ENCODE assay signal across 12 cellular contexts in the genomic region with DNA sequence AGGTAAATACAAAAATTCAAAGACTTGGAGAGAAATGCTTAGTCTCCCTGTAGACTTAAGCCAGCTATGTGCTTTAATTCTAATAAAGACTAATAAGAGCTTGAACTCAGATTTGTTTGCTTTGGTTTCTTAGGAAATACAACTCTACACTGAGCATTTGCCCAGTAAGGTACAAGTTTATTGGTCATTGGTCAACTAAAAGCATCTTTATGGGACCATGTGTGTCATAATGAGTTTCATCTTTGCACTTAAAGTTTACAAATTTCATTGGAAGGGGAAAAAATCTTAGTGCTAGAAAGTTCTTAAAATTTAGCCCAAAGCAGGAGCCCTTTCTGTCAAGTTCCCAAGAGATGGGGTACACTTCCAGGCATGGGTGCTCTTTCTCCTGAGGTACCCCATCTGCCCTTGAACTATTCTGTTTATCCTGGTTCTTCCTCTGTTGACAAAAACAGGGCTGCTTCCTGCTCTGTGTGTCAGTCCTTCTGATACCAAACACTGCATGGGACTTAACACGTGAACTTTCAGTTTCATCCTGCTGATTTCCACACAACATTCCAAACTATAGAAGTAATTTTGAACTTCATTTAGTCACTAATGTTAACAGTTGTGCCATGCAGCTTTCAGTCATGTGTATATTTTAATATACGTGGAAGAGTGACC.
DNase-seq lines count a peak whose midpoint lies in the region; ATAC-seq and TF ChIP-seq lines count a peak whose summit lies in the region.
"Had no signal": no experiment of that assay in that cellular context is flagged by ENCODE, and none has a peak within 500 bp of the region (broad histone marks: within the 10 kb centered on the region; RNA-seq: fewer than 3 reads in every experiment).

No MANE protein-coding gene starts in this region.

- no peak overlapping the region for H3K27ac Mint-ChIP-seq in MCF 10A (ENCODE audit: low read depth, unreplicated experiment)
- H3K27ac Mint-ChIP-seq in natural killer cell treated with Interleukin-12 subunit alpha and Interleukin-12 subunit beta and Interleukin-15 and Interleukin-18, amount 100 ng/mL, for 72 hours = no peak overlapping the region
- H3K27ac Mint-ChIP-seq: activated naive CD8-positive, alpha-beta T cell treated with anti-CD3 and anti-CD28 coated beads for 36 hours; immature natural killer cell; naive thymus-derived CD8-positive, alpha-beta T cell had no signal

- no peak for ATAC-seq in GM19351 (IDR thresholded peaks at IDR 0.05; ENCODE audit: unreplicated experiment)
- ATAC-seq in natural killer cell treated with Interleukin-12 subunit alpha and Interleukin-12 subunit beta and Interleukin-15 and Interleukin-18, amount 100 ng/mL, for 72 hours = no peak
- ATAC-seq: naive thymus-derived CD8-positive, alpha-beta T cell had no signal

- H2BK15ac ChIP-seq in mesenchymal stem cell (ENCODE audit: low read depth, poor library complexity, severe bottlenecking) = no peak overlapping the region

- peak overlapping the region; percentile 23 for H3K4me2 ChIP-seq in mesenchymal stem cell (ENCODE audit: low read length, poor library complexity, severe bottlenecking)

- H3K79me1 ChIP-seq in mesenchymal stem cell (replicated peaks; ENCODE audit: low read length, poor library complexity, severe bottlenecking) = peaks cover 9% of the 10 kb centered on the region

- intact Hi-C loops in MCF 10A (cut with micrococcal nuclease) (no loop called here), breast epithelium (cut with DNase I; ENCODE audit: low total_unique reads) (loop anchor here (1.0 kb wide), 1 partner anchor 34 kb away; no protein-coding TSS in a partner anchor), esophagus squamous epithelium (cut with DNase I) (no loop called here)

- peak overlapping the region; percentile 88 for H3K9ac ChIP-seq in mesenchymal stem cell (ENCODE audit: low read length)

- peak; percentile 13 for DNase-seq in MCF 10A (ENCODE audit: unreplicated experiment)
- DNase-seq in breast epithelium (ENCODE audit: low spot score in 2 of 2) = no peak
- no peak for DNase-seq in esophagus squamous epithelium (lab: John Stamatoyannopoulos, UW)
- DNase-seq in mesenchymal stem cell = peak; percentile 85
- DNase-seq in ecto neural progenitor cell (ENCODE audit: low spot score) = no peak
- DNase-seq in natural killer cell treated with Interleukin-12 subunit alpha and Interleukin-12 subunit beta and Interleukin-15 and Interleukin-18, amount 100 ng/mL, for 72 hours (ENCODE audit: low spot score) = no peak
- DNase-seq in NCI-H1436 (lab: John Stamatoyannopoulos, UW) = no peak
- DNase-seq: activated naive CD8-positive, alpha-beta T cell treated with anti-CD3 and anti-CD28 coated beads for 36 hours; immature natural killer cell; naive thymus-derived CD8-positive, alpha-beta T cell; NCI-H345 had no signal

- TF ChIP-seq POLR2A in breast epithelium (IDR thresholded peaks at IDR 0.05) (no peak), esophagus squamous epithelium (IDR thresholded peaks at IDR 0.05) (no peak)

- no peak overlapping the region for H4K91ac ChIP-seq in mesenchymal stem cell (ENCODE audit: low read length)

- no peak overlapping the region for H3K18ac ChIP-seq in mesenchymal stem cell (ENCODE audit: low read depth in 1 of 2, low read length in 2 of 2)

- TF ChIP-seq CTCF in MCF 10A (IDR thresholded peaks at IDR 0.05; ENCODE audit: unreplicated experiment) (no peak), breast epithelium (IDR thresholded peaks at IDR 0.05) (no peak), esophagus squamous epithelium (IDR thresholded peaks at IDR 0.05) (no peak)

- H2BK120ac ChIP-seq in mesenchymal stem cell (ENCODE audit: low read depth, low read length) = no peak overlapping the region

- WGBS in esophagus squamous epithelium, 2 donors = 17 to 31% methylated on average over 2 of the region's 2 CpGs
- 13% methylated on average over 2 of the region's 2 CpGs for WGBS in mesenchymal stem cell

- H3K36me3 Mint-ChIP-seq in MCF 10A (ENCODE audit: insufficient read depth, unreplicated experiment) = peaks cover 8% of the 10 kb centered on the region
- H3K36me3 Mint-ChIP-seq in natural killer cell treated with Interleukin-12 subunit alpha and Interleukin-12 subunit beta and Interleukin-15 and Interleukin-18, amount 100 ng/mL, for 72 hours = no peaks in the 10 kb centered on the region
- H3K36me3 Mint-ChIP-seq: activated naive CD8-positive, alpha-beta T cell treated with anti-CD3 and anti-CD28 coated beads for 36 hours; immature natural killer cell; naive thymus-derived CD8-positive, alpha-beta T cell had no signal

- H3K4ac ChIP-seq in mesenchymal stem cell (ENCODE audit: low read depth in 1 of 2, low read length in 2 of 2) = no peak overlapping the region

- no peak overlapping the region for H3K23ac ChIP-seq in mesenchymal stem cell (ENCODE audit: low read length in 2 of 2)

- CTCF ChIA-PET in MCF 10A (lab: Yijun Ruan, JAX) = no interaction called here

- no peaks in the 10 kb centered on the region for H3K27me3 Mint-ChIP-seq in MCF 10A (ENCODE audit: insufficient read depth, unreplicated experiment)
- H3K27me3 Mint-ChIP-seq in natural killer cell treated with Interleukin-12 subunit alpha and Interleukin-12 subunit beta and Interleukin-15 and Interleukin-18, amount 100 ng/mL, for 72 hours = peaks cover 6 to 9% of the 10 kb centered on the region in 2 donors

- POLR2A ChIA-PET in MCF 10A (lab: Yijun Ruan, JAX) = interaction anchor here (0.6 to 0.7 kb wide), 2 partner anchors 14 to 66 kb away, joined by 3 read pairs; no protein-coding TSS in a partner anchor

- no peaks in the 10 kb centered on the region for H3K27me3 ChIP-seq in breast epithelium
- H3K27me3 ChIP-seq in esophagus squamous epithelium = no peaks in the 10 kb centered on the region
- H3K27me3 ChIP-seq in mesenchymal stem cell (ENCODE audit: control insufficient read depth in 1 of 2, insufficient read depth in 1 of 2, low read length in 2 of 2) = no peaks in the 10 kb centered on the region

- H3K9me3 ChIP-seq in breast epithelium (no peaks in the 10 kb centered on the region), esophagus squamous epithelium (no peaks in the 10 kb centered on the region), mesenchymal stem cell (ENCODE audit: control insufficient read depth, low read length) (no peaks in the 10 kb centered on the region)

- H3K14ac ChIP-seq in mesenchymal stem cell (ENCODE audit: low read length in 2 of 2) = no peak overlapping the region

- no peak overlapping the region for H2AFZ ChIP-seq in mesenchymal stem cell (ENCODE audit: low read depth, low read length)

- no peaks in the 10 kb centered on the region for H3K4me1 Mint-ChIP-seq in MCF 10A (ENCODE audit: insufficient read depth, unreplicated experiment)
- H3K4me1 Mint-ChIP-seq in natural killer cell treated with Interleukin-12 subunit alpha and Interleukin-12 subunit beta and Interleukin-15 and Interleukin-18, amount 100 ng/mL, for 72 hours (ENCODE audit: low read depth in 2 of 2) = no peaks in the 10 kb centered on the region
- H3K4me1 Mint-ChIP-seq: activated naive CD8-positive, alpha-beta T cell treated with anti-CD3 and anti-CD28 coated beads for 36 hours; immature natural killer cell; naive thymus-derived CD8-positive, alpha-beta T cell had no signal

- H3K36me3 ChIP-seq in breast epithelium = no peaks in the 10 kb centered on the region
- no peaks in the 10 kb centered on the region for H3K36me3 ChIP-seq in esophagus squamous epithelium
- H3K36me3 ChIP-seq in mesenchymal stem cell (ENCODE audit: control insufficient read depth in 1 of 2, insufficient read depth in 2 of 2, low read depth in 1 of 2, low read length in 2 of 2) = peaks cover 0 to 13% of the 10 kb centered on the region in 2 experiments

- no peak overlapping the region for H4K8ac ChIP-seq in mesenchymal stem cell (ENCODE audit: low read length)

- BruUV-seq in MCF 10A (replicated peaks; lab: Mats Ljungman, UMichigan) = no TSS peak

- no peak overlapping the region for H2BK5ac ChIP-seq in mesenchymal stem cell (ENCODE audit: low read depth, low read length, poor library complexity, severe bottlenecking)

- H2BK12ac ChIP-seq in mesenchymal stem cell (ENCODE audit: low read length in 2 of 2) = no peak overlapping the region

- H3K4me3 ChIP-seq in breast epithelium (no peak overlapping the region), esophagus squamous epithelium (no peak overlapping the region), mesenchymal stem cell (ENCODE audit: insufficient read depth in 1 of 2, low read depth in 1 of 2, low read length in 2 of 2) (peak overlapping the region in 1 of 2 experiments; percentile 57)

- peak overlapping the region in 1 of 2 donors; percentile 44 for H3K27ac ChIP-seq in breast epithelium
- peak overlapping the region in 3 of 4 donors; percentile 35 to 62 (median 53) for H3K27ac ChIP-seq in esophagus squamous epithelium
- H3K27ac ChIP-seq in mesenchymal stem cell (ENCODE audit: low read length, poor library complexity, severe bottlenecking) = peak overlapping the region; percentile 46

- H2AK5ac ChIP-seq in mesenchymal stem cell (ENCODE audit: low read length, severe bottlenecking) = no peak overlapping the region

- H3K4me3 Mint-ChIP-seq in MCF 10A (ENCODE audit: unreplicated experiment) = no peak overlapping the region
- H3K4me3 Mint-ChIP-seq in natural killer cell treated with Interleukin-12 subunit alpha and Interleukin-12 subunit beta and Interleukin-15 and Interleukin-18, amount 100 ng/mL, for 72 hours = no peak overlapping the region
- H3K4me3 Mint-ChIP-seq: activated naive CD8-positive, alpha-beta T cell treated with anti-CD3 and anti-CD28 coated beads for 36 hours; immature natural killer cell; naive thymus-derived CD8-positive, alpha-beta T cell had no signal

- H3K4me1 ChIP-seq in breast epithelium (no peaks in the 10 kb centered on the region), esophagus squamous epithelium (peaks cover 0 to 7% (median 0%) of the 10 kb centered on the region in 3 donors), mesenchymal stem cell (ENCODE audit: control insufficient read depth, insufficient read depth, low read depth, low read length) (peaks cover 4% of the 10 kb centered on the region)

- no peaks in the 10 kb centered on the region for H3K9me3 Mint-ChIP-seq in MCF 10A (ENCODE audit: unreplicated experiment)
- peaks cover 3% of the 10 kb centered on the region for H3K9me3 Mint-ChIP-seq in natural killer cell treated with Interleukin-12 subunit alpha and Interleukin-12 subunit beta and Interleukin-15 and Interleukin-18, amount 100 ng/mL, for 72 hours
- H3K9me3 Mint-ChIP-seq: activated naive CD8-positive, alpha-beta T cell treated with anti-CD3 and anti-CD28 coated beads for 36 hours; immature natural killer cell; naive thymus-derived CD8-positive, alpha-beta T cell had no signal

Comparison
In these comparisons a context has a peak if more than half of its experiments do, and no peak if none do; other contexts are left out.
1. DNase-seq: peak in MCF 10A (single experiment) and mesenchymal stem cell (single experiment); none in breast epithelium (0 of 2), esophagus squamous epithelium (single experiment), ecto neural progenitor cell (single experiment), natural killer cell treated with Interleukin-12 subunit alpha and Interleukin-12 subunit beta and Interleukin-15 and Interleukin-18, amount 100 ng/mL, for 72 hours (single experiment) and NCI-H1436 (single experiment).